12 cellular contexts compared by ENCODE assay signal in the genomic region with DNA sequence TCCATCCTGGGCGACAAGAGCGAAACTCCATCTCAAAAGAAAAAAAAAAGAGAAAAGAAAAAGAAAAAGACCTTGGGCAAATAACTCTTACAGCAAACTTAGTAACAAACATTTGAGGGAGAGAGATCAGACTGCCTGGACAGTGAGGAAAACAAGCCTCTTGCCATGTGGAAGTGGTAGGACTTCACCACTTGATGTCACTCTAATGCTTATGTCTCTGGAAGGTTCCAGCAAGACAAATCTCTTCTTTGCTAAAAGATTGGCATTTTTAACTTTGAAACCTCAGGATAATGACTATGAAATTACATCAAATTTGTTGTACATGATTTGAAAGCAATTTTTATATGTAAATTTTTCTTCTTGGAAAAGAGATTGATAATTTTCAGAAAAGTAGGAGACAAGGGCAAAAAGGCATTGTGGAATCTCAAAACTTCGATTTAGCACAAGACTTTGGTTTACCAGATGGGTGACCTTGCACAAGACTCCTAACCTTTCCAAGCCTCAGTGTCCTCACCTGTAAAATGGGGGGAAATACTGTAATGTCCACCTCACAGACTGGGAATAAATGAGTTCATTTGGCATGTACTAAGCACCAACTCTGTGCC. TPM values are rescaled to one million over a fixed set of nuclear protein-coding genes. Genes with fewer than 3 reads are reported as not detected.
DNase-seq lines count a peak whose midpoint lies in the region.
"Had no signal": no experiment of that assay in that cellular context is flagged by ENCODE, and none has a peak within 500 bp of the region (broad histone marks: within the 10 kb centered on the region; RNA-seq: fewer than 3 reads in every experiment).

No MANE protein-coding gene starts in this region.

- H3K27me3 ChIP-seq in MG63: no peaks in the 10 kb centered on the region
- H3K27me3 ChIP-seq in HAP-1 (ENCODE audit: low read depth): no peaks in the 10 kb centered on the region

- no peaks in the 10 kb centered on the region for H3K9me3 ChIP-seq in MG63
- no peaks in the 10 kb centered on the region for H3K9me3 ChIP-seq in HAP-1

- DNase-seq in NCI-H345 (lab: John Stamatoyannopoulos, UW) (peak; percentile 7), NCI-H345 treated with DMSO at 0.1 percent for 48 hours (lab: John Stamatoyannopoulos, UW; ENCODE audit: unreplicated experiment) (no peak), MV-4-11 (lab: John Stamatoyannopoulos, UW) (peak; percentile 46), dedifferentiated amniotic fluid mesenchymal stem cell (ENCODE audit: extremely low spot score) (peak; percentile 25), renal cortical epithelial cell (ENCODE audit: low read depth) (peak; percentile 63), MG63 (no peak), ecto neural progenitor cell (ENCODE audit: low spot score) (no peak), HAP-1 (ENCODE audit: low spot score in 2 of 2) (no peak)
- DNase-seq: activated naive CD4-positive, alpha-beta T cell treated with Interleukin-2 at 50 U/mL for 16 hours; CD8-positive, alpha-beta T cell; immature natural killer cell; stimulated activated CD4-positive, alpha-beta T cell treated with anti-CD3 and anti-CD28 coated beads, Interleukin-4, amount 100 ng/mL, for 4 hours had no signal

- H3K4me3 ChIP-seq in MG63 (no peak overlapping the region), HAP-1 (no peak overlapping the region)

- H3K36me3 ChIP-seq in MG63: no peaks in the 10 kb centered on the region
- H3K36me3 ChIP-seq in HAP-1 (replicated peaks): no peaks in the 10 kb centered on the region

- in situ Hi-C loops in HAP-1 (cut with MboI; ENCODE audit: low sequenced_read_pairs): no loop called here

- no peaks in the 10 kb centered on the region for H3K4me1 ChIP-seq in HAP-1

RNA-seq across cellular contexts. Expression of gene ACTL7B, which starts 5.4 kb away (rescaled TPM):
- total RNA-seq in renal cortical epithelial cell: not detected in 2 replicates
- not detected in 2 replicates for total RNA-seq in MG63 (2014; rRNA removed; shearing (Covaris generic); ENCODE audit: low replicate concordance)

RNA-seq across cellular contexts. Expression of gene ACTL7A, which starts 11.7 kb away (rescaled TPM):
- not detected in 2 replicates for total RNA-seq in renal cortical epithelial cell
- not detected in 2 replicates for total RNA-seq in MG63 (2014; rRNA removed; shearing (Covaris generic); ENCODE audit: low replicate concordance)
- total RNA-seq: CD8-positive, alpha-beta T cell had no signal

Comparison
In these comparisons a context has a peak if more than half of its experiments do, and no peak if none do; other contexts are left out.
1. DNase-seq: peak in NCI-H345 (single experiment), MV-4-11 (single experiment), dedifferentiated amniotic fluid mesenchymal stem cell (single experiment) and renal cortical epithelial cell (single experiment); none in NCI-H345 treated with DMSO at 0.1 percent for 48 hours (single experiment), MG63 (single experiment), ecto neural progenitor cell (single experiment) and HAP-1 (0 of 2).